ENCODE assay signal across 1 cellular context in the genomic region with DNA sequence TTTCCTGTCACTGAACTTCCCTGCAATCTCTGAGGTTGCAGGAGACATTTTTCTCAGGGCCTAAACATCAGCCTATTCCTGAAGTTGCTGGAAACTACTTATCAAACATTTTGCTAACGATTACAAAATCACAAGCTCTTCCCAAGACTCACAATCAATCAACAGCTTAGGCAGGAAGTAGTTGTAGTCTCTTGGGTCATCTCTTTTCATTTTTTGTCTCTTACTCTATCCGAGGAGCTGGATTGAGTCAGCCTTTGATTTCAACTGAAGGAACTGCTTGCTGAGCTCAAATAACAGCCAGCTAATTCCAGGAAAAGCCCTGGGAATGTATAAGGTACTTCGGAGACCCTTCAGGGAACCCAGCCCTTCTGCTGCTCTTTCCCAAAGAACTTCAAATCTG.
TF ChIP-seq lines count a peak whose summit lies in the region.

No MANE protein-coding gene starts in this region.

TF ChIP-seq in GM23338, 12 proteins besides CTCF, POLR2A, EP300 and RAD21 (continued from another document):
- TF ChIP-seq, protein P1, sequence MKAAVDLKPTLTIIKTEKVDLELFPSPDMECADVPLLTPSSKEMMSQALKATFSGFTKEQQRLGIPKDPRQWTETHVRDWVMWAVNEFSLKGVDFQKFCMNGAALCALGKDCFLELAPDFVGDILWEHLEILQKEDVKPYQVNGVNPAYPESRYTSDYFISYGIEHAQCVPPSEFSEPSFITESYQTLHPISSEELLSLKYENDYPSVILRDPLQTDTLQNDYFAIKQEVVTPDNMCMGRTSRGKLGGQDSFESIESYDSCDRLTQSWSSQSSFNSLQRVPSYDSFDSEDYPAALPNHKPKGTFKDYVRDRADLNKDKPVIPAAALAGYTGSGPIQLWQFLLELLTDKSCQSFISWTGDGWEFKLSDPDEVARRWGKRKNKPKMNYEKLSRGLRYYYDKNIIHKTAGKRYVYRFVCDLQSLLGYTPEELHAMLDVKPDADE (IDR thresholded peaks at IDR 0.05): no peak
- TF ChIP-seq ZNF331 (CRISPR knock-in tag; IDR thresholded peaks at IDR 0.05; ENCODE audit: low read depth) (no peak), JUNB (IDR thresholded peaks at IDR 0.05; ENCODE audit: unreplicated experiment) (no peak), POLR2AphosphoS5 (IDR thresholded peaks at IDR 0.05; ENCODE audit: low read depth) (no peak)
